8 cellular contexts compared by ENCODE assay signal in genomic region chr7:65081656-65082055, GRCh38.
DNase-seq lines count a peak whose midpoint lies in the region; ATAC-seq, FAIRE-seq and TF ChIP-seq lines count a peak whose summit lies in the region.
"Not testable (repeated sequence)": the region's sequence is repeated elsewhere in the genome, so short reads cannot be mapped to it uniquely, and the experiment has no call there.

No MANE protein-coding gene starts in this region.

- H3K9me3 ChIP-seq in HCT116 (ENCODE audit: control insufficient read depth in 1 of 2, insufficient read depth in 1 of 2, low read depth in 1 of 2, low read length in 2 of 2); SJCRH30 (replicated peaks); duodenal mucosa (ENCODE audit: control insufficient read depth in 1 of 2, low read length in 2 of 2); keratinocyte (ENCODE audit: control insufficient read depth, low read depth, low read length); neuron (ENCODE audit: low read length): not testable (repeated sequence)

- not testable (repeated sequence) for H3K4me1 Mint-ChIP-seq in activated naive CD8-positive, alpha-beta T cell treated with anti-CD3 and anti-CD28 coated beads for 36 hours; stimulated activated naive CD8-positive, alpha-beta T cell treated with anti-CD3 and anti-CD28 coated beads, Interleukin-15, amount 100 ng/mL, for 72 hours

- not testable (repeated sequence) for H3K4me1 ChIP-seq in HCT116 (ENCODE audit: control insufficient read depth in 1 of 2, insufficient read depth in 2 of 2, low read length in 2 of 2); SJCRH30; duodenal mucosa (ENCODE audit: control insufficient read depth in 1 of 2, insufficient read depth in 2 of 2, low read length in 2 of 2); keratinocyte (ENCODE audit: control insufficient read depth, extremely low read depth, insufficient read depth, low read length); neuron (ENCODE audit: insufficient read depth, low read length)

- H3K27me3 ChIP-seq in HCT116 (ENCODE audit: insufficient read depth, low read length); SJCRH30; duodenal mucosa (ENCODE audit: control insufficient read depth in 1 of 2, insufficient read depth in 2 of 2, low read length in 2 of 2); keratinocyte (ENCODE audit: control insufficient read depth, extremely low read depth, insufficient read depth, low read length); neuron (ENCODE audit: insufficient read depth, low read length): not testable (repeated sequence)

- intact Hi-C loops in HCT116 (cut with micrococcal nuclease) = not testable (repeated sequence)

- not testable (repeated sequence) for ATAC-seq in HCT116; stimulated activated naive CD8-positive, alpha-beta T cell treated with anti-CD3 and anti-CD28 coated beads, Interleukin-15, amount 100 ng/mL, for 72 hours

- H3K9me1 ChIP-seq in keratinocyte (ENCODE audit: control insufficient read depth, extremely low read depth, insufficient read depth, low read length) = not testable (repeated sequence)

- not testable (repeated sequence) for H3K36me3 ChIP-seq in HCT116 (ENCODE audit: control insufficient read depth in 1 of 2, insufficient read depth in 2 of 2, low read length in 2 of 2); SJCRH30; duodenal mucosa (ENCODE audit: control insufficient read depth in 1 of 2, insufficient read depth in 2 of 2, low read length in 2 of 2); keratinocyte (ENCODE audit: control insufficient read depth in 2 of 2, extremely low read depth in 1 of 2, insufficient read depth in 2 of 2, low read length in 2 of 2); neuron (ENCODE audit: insufficient read depth, low read length)

- CTCF ChIA-PET in HCT116 (lab: Charles Lee) = not testable (repeated sequence)

- not testable (repeated sequence) for DNase-seq in AG09309 (ENCODE audit: low read depth); HCT116 (ENCODE audit: low read depth, low spot score); activated naive CD8-positive, alpha-beta T cell treated with anti-CD3 and anti-CD28 coated beads for 36 hours; keratinocyte (ENCODE audit: low read depth, low spot score); stimulated activated naive CD8-positive, alpha-beta T cell treated with anti-CD3 and anti-CD28 coated beads, Interleukin-15, amount 100 ng/mL, for 72 hours
- DNase-seq in SJCRH30 = peak in 1 of 2 experiments; percentile 6

- not testable (repeated sequence) for TF ChIP-seq POLR2A in HCT116 (IDR thresholded peaks at IDR 0.05; ENCODE audit: borderline replicate concordance, extremely low read depth, insufficient read depth, insufficient read length)

- not testable (repeated sequence) for H3K79me2 ChIP-seq in HCT116 (ENCODE audit: insufficient read depth, low read length); keratinocyte (ENCODE audit: control insufficient read depth, insufficient read depth, low read length)

- POLR2A ChIA-PET in HCT116 (lab: Charles Lee) = not testable (repeated sequence)

- H3K4me2 ChIP-seq in HCT116 (ENCODE audit: low read length) (peak overlapping the region; percentile 72), keratinocyte (ENCODE audit: control insufficient read depth, extremely low read depth, insufficient read depth, low read depth, low read length) (peak overlapping the region; percentile 51)

- H2AFZ ChIP-seq in HCT116 (ENCODE audit: low read depth, low read length, poor library complexity, severe bottlenecking) = not testable (repeated sequence)
- H2AFZ ChIP-seq in keratinocyte (ENCODE audit: control insufficient read depth, low read length) (peak overlapping the region; percentile 58), neuron (ENCODE audit: low read depth, low read length) (peak overlapping the region; percentile 84)

- RAD21 ChIA-PET in HCT116 (lab: Charles Lee; ENCODE audit: low non-redundant PET in 1 of 2, low total read pairs in 2 of 2, uncharacterized antibody in 2 of 2, unreplicated experiment in 2 of 2) = not testable (repeated sequence)

- not testable (repeated sequence) for H4K20me1 ChIP-seq in HCT116 (ENCODE audit: insufficient read depth); keratinocyte (ENCODE audit: control insufficient read depth, extremely low read depth, insufficient read depth, low read length)

- not testable (repeated sequence) for FAIRE-seq in keratinocyte (lab: Jason Lieb, UNC)

- H3K36me3 Mint-ChIP-seq in activated naive CD8-positive, alpha-beta T cell treated with anti-CD3 and anti-CD28 coated beads for 36 hours = not testable (repeated sequence)

- TF ChIP-seq RAD21 in HCT116 (IDR thresholded peaks at IDR 0.05; ENCODE audit: low read depth) = not testable (repeated sequence)

- H3K27me3 Mint-ChIP-seq in activated naive CD8-positive, alpha-beta T cell treated with anti-CD3 and anti-CD28 coated beads for 36 hours; stimulated activated naive CD8-positive, alpha-beta T cell treated with anti-CD3 and anti-CD28 coated beads, Interleukin-15, amount 100 ng/mL, for 72 hours: not testable (repeated sequence)

- not testable (repeated sequence) for H3K9me3 Mint-ChIP-seq in activated naive CD8-positive, alpha-beta T cell treated with anti-CD3 and anti-CD28 coated beads for 36 hours; stimulated activated naive CD8-positive, alpha-beta T cell treated with anti-CD3 and anti-CD28 coated beads, Interleukin-15, amount 100 ng/mL, for 72 hours

- dilution Hi-C loops in keratinocyte (cut with MboI; ENCODE audit: extremely low pct_ligation_motif_present, low sequenced_read_pairs) = not testable (repeated sequence)

- H3K27ac ChIP-seq in HCT116 (ENCODE audit: low read depth, low read length); SJCRH30; duodenal mucosa (ENCODE audit: low read depth, low read length): not testable (repeated sequence)
- peak overlapping the region; percentile 58 for H3K27ac ChIP-seq in keratinocyte (ENCODE audit: control insufficient read depth, insufficient read depth, low read length)

- H3K4me3 ChIP-seq in AG09309 (ENCODE audit: control insufficient read depth, low read depth, low read length) (peak overlapping the region; percentile 66), HCT116 (replicated peaks in 1 of 2; ENCODE audit: low read depth in 1 of 2, low read length in 2 of 2) (peak overlapping the region; percentile 72 to 73), SJCRH30 (peak overlapping the region; percentile 81), duodenal mucosa (ENCODE audit: low read depth in 1 of 2, low read length in 2 of 2) (peak overlapping the region; percentile 65 to 72), keratinocyte (ENCODE audit: control insufficient read depth in 2 of 3, extremely low read depth in 1 of 3, insufficient read depth in 2 of 3, low read depth in 1 of 3, low read length in 3 of 3) (peak overlapping the region; percentile 47 to 87 (median 68)), neuron (ENCODE audit: low read length) (peak overlapping the region; percentile 99)

- H3K9me2 ChIP-seq in HCT116 (ENCODE audit: insufficient read depth) = not testable (repeated sequence)

- H3K27ac Mint-ChIP-seq in activated naive CD8-positive, alpha-beta T cell treated with anti-CD3 and anti-CD28 coated beads for 36 hours = peak overlapping the region; percentile 87
- H3K27ac Mint-ChIP-seq in stimulated activated naive CD8-positive, alpha-beta T cell treated with anti-CD3 and anti-CD28 coated beads, Interleukin-15, amount 100 ng/mL, for 72 hours = not testable (repeated sequence)

- TSS peak; percentile 86 for BruUV-seq in HCT116 (replicated peaks; lab: Mats Ljungman, UMichigan)

- TF ChIP-seq CTCF in AG09309 (IDR thresholded peaks at IDR 0.05; ENCODE audit: control insufficient read depth, insufficient read depth, low read depth, low read length, missing control alignments); HCT116 (IDR thresholded peaks at IDR 0.05 in 2 of 3, conservative IDR thresholded peaks at IDR 0.05 in 1 of 3; ENCODE audit: borderline replicate concordance in 1 of 3, insufficient read depth in 1 of 3, low read depth in 2 of 3, low read length in 2 of 3); keratinocyte (optimal IDR thresholded peaks at IDR 0.05 in 1 of 3, IDR thresholded peaks at IDR 0.05 in 1 of 3, conservative IDR thresholded peaks at IDR 0.05 in 1 of 3; ENCODE audit: extremely low read depth in 1 of 3, insufficient read depth in 2 of 3, low read length in 3 of 3): not testable (repeated sequence)

- peak overlapping the region; percentile 85 for H3K4me3 Mint-ChIP-seq in activated naive CD8-positive, alpha-beta T cell treated with anti-CD3 and anti-CD28 coated beads for 36 hours
- peak overlapping the region; percentile 87 to 91 for H3K4me3 Mint-ChIP-seq in stimulated activated naive CD8-positive, alpha-beta T cell treated with anti-CD3 and anti-CD28 coated beads, Interleukin-15, amount 100 ng/mL, for 72 hours

- not testable (repeated sequence) for H3K9ac ChIP-seq in HCT116 (ENCODE audit: low read length)
- H3K9ac ChIP-seq in duodenal mucosa (ENCODE audit: low read depth in 1 of 2, low read length in 2 of 2) (peak overlapping the region in 1 of 2 donors; percentile 63), keratinocyte (ENCODE audit: control insufficient read depth, extremely low read depth, insufficient read depth, low read length) (peak overlapping the region; percentile 64)
